Comparison of ENCODE assay signal across 1 cellular context in the genomic region with DNA sequence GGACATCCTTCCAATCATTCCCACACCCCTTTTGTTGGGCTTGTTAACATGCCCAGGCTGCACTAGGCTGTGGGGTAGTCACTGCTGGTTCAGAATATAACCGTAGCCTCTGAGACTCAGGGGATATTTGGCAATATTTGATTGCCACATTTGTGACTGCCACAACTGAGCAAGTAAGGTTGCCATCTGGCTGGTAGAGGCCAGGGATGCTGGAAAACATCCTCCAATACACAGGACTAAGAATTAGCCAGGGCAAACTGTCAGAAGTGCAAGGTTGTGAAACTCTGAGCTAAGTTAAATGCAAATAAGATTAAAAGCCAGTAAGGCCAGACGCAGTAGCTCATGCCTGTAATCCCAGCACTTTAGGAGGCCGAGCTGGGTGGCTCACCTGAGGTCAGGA.
TF ChIP-seq lines count a peak whose summit lies in the region.

No MANE protein-coding gene starts in this region.

TF ChIP-seq in GM23338, 12 proteins besides CTCF, POLR2A, EP300 and RAD21 (continued from another document):
- TF ChIP-seq, protein P1, sequence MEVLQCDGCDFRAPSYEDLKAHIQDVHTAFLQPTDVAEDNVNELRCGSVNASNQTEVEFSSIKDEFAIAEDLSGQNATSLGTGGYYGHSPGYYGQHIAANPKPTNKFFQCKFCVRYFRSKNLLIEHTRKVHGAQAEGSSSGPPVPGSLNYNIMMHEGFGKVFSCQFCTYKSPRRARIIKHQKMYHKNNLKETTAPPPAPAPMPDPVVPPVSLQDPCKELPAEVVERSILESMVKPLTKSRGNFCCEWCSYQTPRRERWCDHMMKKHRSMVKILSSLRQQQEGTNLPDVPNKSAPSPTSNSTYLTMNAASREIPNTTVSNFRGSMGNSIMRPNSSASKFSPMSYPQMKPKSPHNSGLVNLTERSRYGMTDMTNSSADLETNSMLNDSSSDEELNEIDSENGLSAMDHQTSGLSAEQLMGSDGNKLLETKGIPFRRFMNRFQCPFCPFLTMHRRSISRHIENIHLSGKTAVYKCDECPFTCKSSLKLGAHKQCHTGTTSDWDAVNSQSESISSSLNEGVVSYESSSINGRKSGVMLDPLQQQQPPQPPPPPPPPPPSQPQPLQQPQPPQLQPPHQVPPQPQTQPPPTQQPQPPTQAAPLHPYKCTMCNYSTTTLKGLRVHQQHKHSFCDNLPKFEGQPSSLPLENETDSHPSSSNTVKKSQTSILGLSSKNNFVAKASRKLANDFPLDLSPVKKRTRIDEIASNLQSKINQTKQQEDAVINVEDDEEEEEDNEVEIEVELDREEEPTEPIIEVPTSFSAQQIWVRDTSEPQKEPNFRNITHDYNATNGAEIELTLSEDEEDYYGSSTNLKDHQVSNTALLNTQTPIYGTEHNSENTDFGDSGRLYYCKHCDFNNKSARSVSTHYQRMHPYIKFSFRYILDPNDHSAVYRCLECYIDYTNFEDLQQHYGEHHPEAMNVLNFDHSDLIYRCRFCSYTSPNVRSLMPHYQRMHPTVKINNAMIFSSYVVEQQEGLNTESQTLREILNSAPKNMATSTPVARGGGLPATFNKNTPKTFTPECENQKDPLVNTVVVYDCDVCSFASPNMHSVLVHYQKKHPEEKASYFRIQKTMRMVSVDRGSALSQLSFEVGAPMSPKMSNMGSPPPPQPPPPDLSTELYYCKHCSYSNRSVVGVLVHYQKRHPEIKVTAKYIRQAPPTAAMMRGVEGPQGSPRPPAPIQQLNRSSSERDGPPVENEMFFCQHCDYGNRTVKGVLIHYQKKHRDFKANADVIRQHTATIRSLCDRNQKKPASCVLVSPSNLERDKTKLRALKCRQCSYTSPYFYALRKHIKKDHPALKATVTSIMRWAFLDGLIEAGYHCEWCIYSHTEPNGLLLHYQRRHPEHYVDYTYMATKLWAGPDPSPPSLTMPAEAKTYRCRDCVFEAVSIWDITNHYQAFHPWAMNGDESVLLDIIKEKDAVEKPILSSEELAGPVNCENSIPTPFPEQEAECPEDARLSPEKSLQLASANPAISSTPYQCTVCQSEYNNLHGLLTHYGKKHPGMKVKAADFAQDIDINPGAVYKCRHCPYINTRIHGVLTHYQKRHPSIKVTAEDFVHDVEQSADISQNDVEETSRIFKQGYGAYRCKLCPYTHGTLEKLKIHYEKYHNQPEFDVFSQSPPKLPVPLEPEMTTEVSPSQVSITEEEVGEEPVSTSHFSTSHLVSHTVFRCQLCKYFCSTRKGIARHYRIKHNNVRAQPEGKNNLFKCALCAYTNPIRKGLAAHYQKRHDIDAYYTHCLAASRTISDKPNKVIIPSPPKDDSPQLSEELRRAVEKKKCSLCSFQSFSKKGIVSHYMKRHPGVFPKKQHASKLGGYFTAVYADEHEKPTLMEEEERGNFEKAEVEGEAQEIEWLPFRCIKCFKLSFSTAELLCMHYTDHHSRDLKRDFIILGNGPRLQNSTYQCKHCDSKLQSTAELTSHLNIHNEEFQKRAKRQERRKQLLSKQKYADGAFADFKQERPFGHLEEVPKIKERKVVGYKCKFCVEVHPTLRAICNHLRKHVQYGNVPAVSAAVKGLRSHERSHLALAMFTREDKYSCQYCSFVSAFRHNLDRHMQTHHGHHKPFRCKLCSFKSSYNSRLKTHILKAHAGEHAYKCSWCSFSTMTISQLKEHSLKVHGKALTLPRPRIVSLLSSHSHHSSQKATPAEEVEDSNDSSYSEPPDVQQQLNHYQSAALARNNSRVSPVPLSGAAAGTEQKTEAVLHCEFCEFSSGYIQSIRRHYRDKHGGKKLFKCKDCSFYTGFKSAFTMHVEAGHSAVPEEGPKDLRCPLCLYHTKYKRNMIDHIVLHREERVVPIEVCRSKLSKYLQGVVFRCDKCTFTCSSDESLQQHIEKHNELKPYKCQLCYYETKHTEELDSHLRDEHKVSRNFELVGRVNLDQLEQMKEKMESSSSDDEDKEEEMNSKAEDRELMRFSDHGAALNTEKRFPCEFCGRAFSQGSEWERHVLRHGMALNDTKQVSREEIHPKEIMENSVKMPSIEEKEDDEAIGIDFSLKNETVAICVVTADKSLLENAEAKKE (CRISPR knock-in tag; IDR thresholded peaks at IDR 0.05): no peak
- TF ChIP-seq NANOG (IDR thresholded peaks at IDR 0.05; ENCODE audit: borderline replicate concordance) (no peak), REST (IDR thresholded peaks at IDR 0.05; ENCODE audit: unreplicated experiment) (no peak), CREB1 (CRISPR knock-in tag; IDR thresholded peaks at IDR 0.05; ENCODE audit: low read depth) (no peak), ZNF114 (CRISPR knock-in tag; IDR thresholded peaks at IDR 0.05) (no peak), STAT1 (IDR thresholded peaks at IDR 0.05; ENCODE audit: unreplicated experiment) (no peak), ETS1 (IDR thresholded peaks at IDR 0.05) (no peak), ZNF331 (CRISPR knock-in tag; IDR thresholded peaks at IDR 0.05; ENCODE audit: low read depth) (no peak), JUNB (IDR thresholded peaks at IDR 0.05; ENCODE audit: unreplicated experiment) (no peak)
